ENCODE assay signal across 8 cellular contexts in the genomic region with DNA sequence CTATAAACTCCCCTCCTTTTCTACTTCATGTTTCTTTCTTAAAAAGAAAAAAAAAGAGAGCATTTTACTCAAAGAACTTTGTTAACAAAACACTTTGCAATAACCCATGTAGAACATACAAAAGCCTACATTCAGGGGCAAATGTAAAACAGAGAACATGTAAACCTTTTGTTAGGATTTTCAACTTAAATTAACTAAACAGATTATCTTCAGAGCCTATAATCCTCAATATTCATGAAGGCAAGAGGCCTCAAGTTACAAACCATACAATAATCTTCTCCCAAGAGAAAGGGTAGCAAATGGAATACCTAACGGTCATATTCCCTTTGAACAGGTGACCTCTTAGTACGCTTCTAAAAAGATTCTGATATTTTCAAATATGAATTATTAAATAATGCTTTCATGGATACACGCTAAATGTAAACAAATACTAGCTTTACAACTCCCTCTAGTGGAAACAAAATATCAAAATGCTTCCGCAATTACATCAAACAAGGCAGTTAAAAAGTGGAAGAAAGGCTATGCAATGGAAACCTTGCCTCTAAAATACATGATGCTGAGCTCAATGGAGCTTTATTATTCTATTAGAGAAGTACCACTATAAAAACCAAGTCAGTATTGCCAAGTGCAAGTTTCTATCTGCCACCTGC. TPM values are rescaled to one million over a fixed set of nuclear protein-coding genes. Genes with fewer than 3 reads are reported as not detected.
DNase-seq lines count a peak whose midpoint lies in the region; ATAC-seq and TF ChIP-seq lines count a peak whose summit lies in the region.

No MANE protein-coding gene starts in this region.

- H3K36me3 ChIP-seq in Karpas-422 (ENCODE audit: insufficient read depth, low read length) = peaks cover 42% of the 10 kb centered on the region

- no peaks in the 10 kb centered on the region for H3K9me3 Mint-ChIP-seq in MCF 10A (ENCODE audit: unreplicated experiment)
- no peaks in the 10 kb centered on the region for H3K9me3 Mint-ChIP-seq in activated naive CD4-positive, alpha-beta T cell treated with anti-CD3 and anti-CD28 coated beads, Interleukin-2, amount 50 U/mL, for 72 hours

- H3K4me1 Mint-ChIP-seq in MCF 10A (ENCODE audit: insufficient read depth, unreplicated experiment) = peaks cover 14% of the 10 kb centered on the region

- intact Hi-C loops in MCF 10A (cut with micrococcal nuclease) = loop anchor here (1.0 kb wide), 2 partner anchors 156 to 443 kb away; partner anchors contain the start of gene FBN1

- TF ChIP-seq CTCF in LNCaP clone FGC (IDR thresholded peaks at IDR 0.05; ENCODE audit: control insufficient read depth, extremely low read depth, insufficient read depth) (peak; percentile 62), MCF 10A (IDR thresholded peaks at IDR 0.05; ENCODE audit: unreplicated experiment) (peak; percentile 42)

- no peak for ATAC-seq in activated naive CD4-positive, alpha-beta T cell treated with anti-CD3 and anti-CD28 coated beads, Interleukin-2, amount 50 U/mL, for 72 hours

- H3K4me3 ChIP-seq in LNCaP clone FGC (ENCODE audit: low read depth, low read length) = no peak overlapping the region
- no peak overlapping the region for H3K4me3 ChIP-seq in Karpas-422 (ENCODE audit: low read length)

- H2AFZ ChIP-seq in Karpas-422 (ENCODE audit: low read length) = no peak overlapping the region

- H3K4me1 ChIP-seq in Karpas-422 (ENCODE audit: low read length) = peaks cover 8% of the 10 kb centered on the region

- POLR2A ChIA-PET in MCF 10A (lab: Yijun Ruan, JAX) = interaction anchor here (0.6 to 5.1 kb wide), 11 partner anchors 9 to 444 kb away, joined by 3 to 22 read pairs (median 4); partner anchors contain the start of genes CEP152 and FBN1

- no peaks in the 10 kb centered on the region for H3K27me3 Mint-ChIP-seq in MCF 10A (ENCODE audit: insufficient read depth, unreplicated experiment)

- H3K27ac ChIP-seq in Karpas-422 (ENCODE audit: low read length) = no peak overlapping the region

- peaks cover 14% of the 10 kb centered on the region for H3K36me3 Mint-ChIP-seq in MCF 10A (ENCODE audit: insufficient read depth, unreplicated experiment)
- peaks cover 13 to 32% of the 10 kb centered on the region in 2 donors for H3K36me3 Mint-ChIP-seq in activated naive CD4-positive, alpha-beta T cell treated with anti-CD3 and anti-CD28 coated beads, Interleukin-2, amount 50 U/mL, for 72 hours

- H3K27me3 ChIP-seq in Karpas-422 (ENCODE audit: low read length) = no peaks in the 10 kb centered on the region

- CTCF ChIA-PET in MCF 10A (lab: Yijun Ruan, JAX) = interaction anchor here (0.6 to 3.4 kb wide), 32 partner anchors 9 to 1549 kb away, joined by 3 to 57 read pairs (median 4); partner anchors contain the start of genes CEP152 and FBN1

- H3K27ac Mint-ChIP-seq in MCF 10A (ENCODE audit: low read depth, unreplicated experiment) = peak overlapping the region; percentile 42
- no peak overlapping the region for H3K27ac Mint-ChIP-seq in activated naive CD4-positive, alpha-beta T cell treated with anti-CD3 and anti-CD28 coated beads, Interleukin-2, amount 50 U/mL, for 72 hours

- BruUV-seq in MCF 10A (replicated peaks; lab: Mats Ljungman, UMichigan) = no TSS peak

- H3K9ac ChIP-seq in Karpas-422 (ENCODE audit: low read length) = no peak overlapping the region

- H3K4me3 Mint-ChIP-seq in MCF 10A (ENCODE audit: unreplicated experiment) = no peak overlapping the region

- DNase-seq in COR-L47 (lab: John Stamatoyannopoulos, UW) (peak; percentile 6), LNCaP clone FGC (ENCODE audit: low read depth) (no peak), MCF 10A (ENCODE audit: unreplicated experiment) (peak; percentile 26), medulla oblongata (ENCODE audit: extremely low spot score) (peak; percentile 63), NCI-H446 treated with DMSO at 0.1 percent for 48 hours (lab: John Stamatoyannopoulos, UW) (no peak), OCI-M2 (lab: John Stamatoyannopoulos, UW; ENCODE audit: unreplicated experiment) (no peak), Karpas-422 (no peak)
- no peak for DNase-seq in activated naive CD4-positive, alpha-beta T cell treated with anti-CD3 and anti-CD28 coated beads, Interleukin-2, amount 50 U/mL, for 72 hours (ENCODE audit: low spot score in 2 of 2)

- peaks cover 92% of the 10 kb centered on the region for H3K79me2 ChIP-seq in Karpas-422 (ENCODE audit: low read length)

- no peaks in the 10 kb centered on the region for H3K9me3 ChIP-seq in Karpas-422 (ENCODE audit: low read length)

- no peaks in the 10 kb centered on the region for H4K20me1 ChIP-seq in Karpas-422 (ENCODE audit: insufficient read depth, low read depth, low read length)

- H3K4me2 ChIP-seq in Karpas-422 (ENCODE audit: low read depth, low read length, poor library complexity, severe bottlenecking) = no peak overlapping the region

- H3K9me2 ChIP-seq in Karpas-422 (replicated peaks; ENCODE audit: insufficient read depth, low read length) = no peaks in the 10 kb centered on the region

RNA-seq across cellular contexts. Expression of gene CEP152, which starts 9.9 kb away (rescaled TPM):
- 6.4 and 6.5 TPM in 2 replicates for total RNA-seq in MCF 10A (2022)
- total RNA-seq in activated naive CD4-positive, alpha-beta T cell treated with anti-CD3 and anti-CD28 coated beads, Interleukin-2, amount 50 U/mL, for 72 hours = 10 to 100 TPM; 41.0 to 57.7 TPM
- total RNA-seq in Karpas-422 (2014; rRNA removed; shearing (Covaris generic); ENCODE audit: low replicate concordance) = 28.9 and 43.2 TPM in 2 replicates

Comparison
In these comparisons a context has a peak if more than half of its experiments do, and no peak if none do; other contexts are left out.
1. DNase-seq: peak in COR-L47 (single experiment), MCF 10A (single experiment) and medulla oblongata (single experiment); none in LNCaP clone FGC (single experiment), activated naive CD4-positive, alpha-beta T cell treated with anti-CD3 and anti-CD28 coated beads, Interleukin-2, amount 50 U/mL, for 72 hours (0 of 2), NCI-H446 treated with DMSO at 0.1 percent for 48 hours (single experiment), OCI-M2 (single experiment) and Karpas-422 (single experiment).